Comparison of ENCODE assay signal across 22 cellular contexts in the genomic region with DNA sequence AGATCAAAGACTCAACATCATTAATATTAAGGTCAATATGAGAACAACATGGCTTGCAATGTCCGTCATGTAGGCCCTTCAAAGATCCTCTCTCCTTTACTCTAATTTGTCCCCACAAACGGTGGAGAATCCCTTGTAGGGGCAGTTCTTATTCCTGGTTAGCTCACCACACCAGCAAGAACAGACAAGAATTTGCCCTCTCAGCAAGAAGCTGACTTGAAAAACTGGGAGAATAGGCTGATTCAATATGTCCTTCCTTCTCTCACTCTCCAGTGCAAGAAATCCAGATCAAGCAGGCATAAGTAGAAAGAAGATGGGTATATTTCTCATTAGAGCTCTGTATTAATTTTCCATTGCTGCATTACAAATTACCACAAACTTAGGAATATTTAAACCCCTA.
"Had no signal": no experiment of that assay in that cellular context is flagged by ENCODE, and none has a peak within 500 bp of the region (broad histone marks: within the 10 kb centered on the region; RNA-seq: fewer than 3 reads in every experiment).

No MANE protein-coding gene starts in this region.

- H3K4me1 ChIP-seq: left ventricle myocardium inferior, neural progenitor cell, right atrium auricular region, spleen, suprapubic skin, tibial artery, upper lobe of right lung had no signal

- H3K9me3 ChIP-seq: left ventricle myocardium inferior, ovary, right atrium auricular region, suprapubic skin, thoracic aorta, tibial artery, upper lobe of right lung had no signal

- H3K4me3 ChIP-seq: left ventricle myocardium inferior, lung, neural progenitor cell, ovary, right atrium auricular region, spleen, suprapubic skin, thoracic aorta, tibial artery, upper lobe of right lung had no signal

- H3K9ac ChIP-seq: neural progenitor cell had no signal

- DNase-seq: hippocampal formation; islet precursor cell; left ventricle myocardium inferior; mesendoderm; naive B cell; natural killer cell; nephron progenitor cell; ovary; small intestine; spleen; stimulated activated CD4-positive, alpha-beta T cell treated with anti-CD3 and anti-CD28 coated beads, Interleukin-4, amount 100 ng/mL, for 24 hours; stimulated activated naive CD4-positive, alpha-beta T cell; tibial artery; trophoblast cell; upper lobe of right lung had no signal

- ATAC-seq: natural killer cell; sciatic nerve; stimulated activated effector memory CD8-positive, alpha-beta T cell treated with anti-CD3 and anti-CD28 coated beads, Interleukin-12 subunit alpha, Interleukin-12 subunit beta, amount 100 ng/mL, for 72 hours; upper lobe of right lung had no signal

- H2AFZ ChIP-seq: neural progenitor cell had no signal

- H3K27ac ChIP-seq: left ventricle myocardium inferior, neural progenitor cell, ovary, right atrium auricular region, spleen, suprapubic skin, thoracic aorta, tibial artery, upper lobe of right lung had no signal

- H3K4me2 ChIP-seq: neural progenitor cell had no signal

- H3K27me3 ChIP-seq: neural progenitor cell, ovary, right atrium auricular region, spleen, suprapubic skin, tibial artery, upper lobe of right lung had no signal

- H3K36me3 ChIP-seq: left ventricle myocardium inferior, neural progenitor cell, ovary, right atrium auricular region, spleen, suprapubic skin, thoracic aorta, tibial artery, upper lobe of right lung had no signal
